In the genomic region with DNA sequence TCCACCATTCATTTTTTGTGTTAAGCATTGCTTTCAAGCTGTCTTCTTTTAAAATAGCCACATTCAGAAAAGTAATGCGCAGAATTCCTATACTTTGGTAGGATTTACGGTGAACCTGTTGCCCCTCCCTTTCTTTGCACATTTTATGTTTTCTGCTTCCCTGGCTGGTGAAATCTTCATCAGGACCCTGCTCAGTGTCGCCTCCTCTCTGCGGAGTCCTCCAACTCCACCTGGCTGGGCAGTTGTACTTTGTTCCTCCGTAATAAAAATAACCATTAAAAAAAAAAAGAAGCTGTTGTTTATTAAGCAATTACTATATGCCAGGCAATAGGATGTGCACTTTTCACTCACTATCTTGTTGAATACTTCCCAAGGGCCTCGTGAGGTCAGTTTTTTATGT, we compare ENCODE assay signal across 1 cellular context.
TF ChIP-seq lines count a peak whose summit lies in the region.

No MANE protein-coding gene starts in this region.

TF ChIP-seq in H1, 55 proteins besides CTCF, POLR2A, EP300 and RAD21:
- TF ChIP-seq YY1 (IDR thresholded peaks at IDR 0.05; ENCODE audit: low read depth, low read length) (no peak), TAF1 (IDR thresholded peaks at IDR 0.05; ENCODE audit: low read depth, low read length) (no peak), TAF7 (optimal IDR thresholded peaks at IDR 0.05; ENCODE audit: borderline replicate concordance, low read depth, low read length) (no peak), KDM5A (IDR thresholded peaks at IDR 0.05; ENCODE audit: low read length) (no peak), CBX5 (IDR thresholded peaks at IDR 0.05; ENCODE audit: low read depth, low read length) (no peak), USF2 (IDR thresholded peaks at IDR 0.05; ENCODE audit: low read length) (no peak), ZNF274 (IDR thresholded peaks at IDR 0.05; ENCODE audit: borderline replicate concordance, extremely low read depth, low read length) (no peak), CTBP2 (IDR thresholded peaks at IDR 0.05; ENCODE audit: borderline replicate concordance, insufficient read depth, insufficient read length, low read length) (no peak), CBX8 (IDR thresholded peaks at IDR 0.05; ENCODE audit: borderline replicate concordance, low read depth, low read length) (no peak), FOSL1 (IDR thresholded peaks at IDR 0.05; ENCODE audit: insufficient read depth, low read depth, low read length) (no peak), MAFK (IDR thresholded peaks at IDR 0.05; ENCODE audit: low read depth, low read length) (no peak), SP4 (IDR thresholded peaks at IDR 0.05; ENCODE audit: low read length) (no peak), CREB1 (IDR thresholded peaks at IDR 0.05) (no peak)
- TF ChIP-seq, protein P1, sequence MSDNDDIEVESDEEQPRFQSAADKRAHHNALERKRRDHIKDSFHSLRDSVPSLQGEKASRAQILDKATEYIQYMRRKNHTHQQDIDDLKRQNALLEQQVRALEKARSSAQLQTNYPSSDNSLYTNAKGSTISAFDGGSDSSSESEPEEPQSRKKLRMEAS (IDR thresholded peaks at IDR 0.05), result no peak
TF ChIP-seq in H1: peak in this region for 0.
